In genomic region chr1:51294566-51295184, GRCh38 we compare ENCODE assay signal across 28 cellular contexts. TPM values are rescaled to one million over a fixed set of nuclear protein-coding genes. Genes with fewer than 3 reads are reported as not detected.
DNase-seq lines count a peak whose midpoint lies in the region; ATAC-seq and TF ChIP-seq lines count a peak whose summit lies in the region.
"Had no signal": no experiment of that assay in that cellular context is flagged by ENCODE, and none has a peak within 500 bp of the region (broad histone marks: within the 10 kb centered on the region; RNA-seq: fewer than 3 reads in every experiment).

No MANE protein-coding gene starts in this region.

- intact Hi-C loops in heart right ventricle (cut with DNase I): loop anchor here in 5 of 10 donors (5.0 to 10.0 kb wide), 3 partner anchors 57 to 102 kb away; partner anchors contain the start of gene RNF11 (in 4 of the 5)

- peaks cover 3 to 18% (median 12%) of the 10 kb centered on the region in 9 donors for H3K4me1 ChIP-seq in heart right ventricle

- DNase-seq in activated T-cell treated with anti-CD3 and anti-CD28 coated beads, Interleukin-2, amount 50 U/mL, for 48 hours: peak; percentile 11
- DNase-seq in activated T-cell treated with anti-CD3 and anti-CD28 coated beads, Interleukin-2, amount 50 U/mL, for 1 hour: no peak
- DNase-seq in MV-4-11 (lab: John Stamatoyannopoulos, UW): peak; percentile 41
- peak; percentile 90 to 91 for DNase-seq in erythroblast (lab: John Stamatoyannopoulos, UW)
- DNase-seq in NCI-H1092 treated with DMSO at 0.1 percent for 48 hours (lab: John Stamatoyannopoulos, UW): no peak
- DNase-seq in heart right ventricle: no peak
- DNase-seq: activated B cell treated with CpG ODN at 0.5 μM for 24 hours; activated CD4-positive, alpha-beta T cell treated with anti-CD3 and anti-CD28 coated beads, Interleukin-2, amount 50 U/mL, for 4 hours; activated T-cell treated with anti-CD3 and anti-CD28 coated beads, Interleukin-2, amount 50 U/mL, for 4 hours; C1 segment of cervical spinal cord; central memory CD4-positive, alpha-beta T cell; H9; immature natural killer cell; left lung; NCI-H1105; NCI-H2029 treated with DMSO at 0.1 percent for 48 hours; NCI-H524; stimulated activated CD4-positive, alpha-beta T cell treated with anti-CD3 and anti-CD28 coated beads, Interleukin-15, amount 100 ng/mL, for 24 hours; stimulated activated CD8-positive, alpha-beta memory T cell treated with anti-CD3 and anti-CD28 coated beads, Interleukin-4, amount 100 ng/mL, for 48 hours; T-helper 17 cell; trophoblast cell had no signal

- H3K9me3 ChIP-seq in heart right ventricle: no peaks in the 10 kb centered on the region
- H3K9me3 ChIP-seq: left lung, SJCRH30 had no signal

- no peaks in the 10 kb centered on the region for H3K27me3 ChIP-seq in heart right ventricle
- H3K27me3 ChIP-seq: dorsolateral prefrontal cortex, left lung, SJCRH30 had no signal

- H3K36me3 ChIP-seq in heart right ventricle: peaks cover 0 to 8% (median 0%) of the 10 kb centered on the region in 9 donors
- H3K36me3 ChIP-seq: SJCRH30 had no signal

- H3K27ac ChIP-seq in heart right ventricle: no peak overlapping the region
- H3K27ac ChIP-seq: dorsolateral prefrontal cortex, KMS-11, left lung, SJCRH30 had no signal

- 74 to 78% methylated on average over 11 of the region's 11 CpGs for WGBS in heart right ventricle, 2 donors

- TF ChIP-seq CTCF in heart right ventricle (IDR thresholded peaks at IDR 0.05): no peak

- ATAC-seq in GM19035 (IDR thresholded peaks at IDR 0.05; ENCODE audit: unreplicated experiment) (no peak), HG03045 (IDR thresholded peaks at IDR 0.05; ENCODE audit: unreplicated experiment) (no peak), heart right ventricle (no peak)
- ATAC-seq: activated naive CD4-positive, alpha-beta T cell treated with anti-CD3 and anti-CD28 coated beads, Interleukin-2, amount 50 U/mL, for 72 hours; activated T-cell treated with anti-CD3 and anti-CD28 coated beads, Interleukin-2, amount 50 U/mL, for 4 hours; left lung; sciatic nerve; T-helper 17 cell had no signal

- no peak overlapping the region for H3K4me3 ChIP-seq in heart right ventricle
- H3K4me3 ChIP-seq: dorsolateral prefrontal cortex, left lung, SJCRH30 had no signal

- TF ChIP-seq POLR2A in erythroblast (IDR thresholded peaks at IDR 0.05; ENCODE audit: low read length): peak; percentile 48

RNA-seq across cellular contexts. Expression of gene TTC39A, which starts 35.7 kb away (rescaled TPM):
- total RNA-seq in heart right ventricle: 10 to 100 TPM; 14.3 to 38.7 (median 23.2) TPM
- polyA plus RNA-seq in heart right ventricle: 10 to 100 TPM in 1 of 2 donors, 1 to 10 TPM in 1; 4.3 to 14.0 TPM
- total RNA-seq: T-helper 17 cell had no signal
- polyA plus RNA-seq: immature natural killer cell had no signal

RNA-seq across cellular contexts. Expression of gene RNF11, which starts 58.6 kb away (rescaled TPM):
- total RNA-seq in heart right ventricle: 100 to 1,000 TPM; 107 to 157 (median 115) TPM
- 10 to 100 TPM; 33.5 to 69.6 TPM for polyA plus RNA-seq in heart right ventricle

Comparison
In these comparisons a context has a peak if more than half of its experiments do, and no peak if none do; other contexts are left out.
1. DNase-seq: peak in activated T-cell treated with anti-CD3 and anti-CD28 coated beads, Interleukin-2, amount 50 U/mL, for 48 hours (2 of 2), MV-4-11 (single experiment) and erythroblast (2 of 2); none in activated T-cell treated with anti-CD3 and anti-CD28 coated beads, Interleukin-2, amount 50 U/mL, for 1 hour (single experiment), NCI-H1092 treated with DMSO at 0.1 percent for 48 hours (single experiment) and heart right ventricle (0 of 2).